In the genomic region with DNA sequence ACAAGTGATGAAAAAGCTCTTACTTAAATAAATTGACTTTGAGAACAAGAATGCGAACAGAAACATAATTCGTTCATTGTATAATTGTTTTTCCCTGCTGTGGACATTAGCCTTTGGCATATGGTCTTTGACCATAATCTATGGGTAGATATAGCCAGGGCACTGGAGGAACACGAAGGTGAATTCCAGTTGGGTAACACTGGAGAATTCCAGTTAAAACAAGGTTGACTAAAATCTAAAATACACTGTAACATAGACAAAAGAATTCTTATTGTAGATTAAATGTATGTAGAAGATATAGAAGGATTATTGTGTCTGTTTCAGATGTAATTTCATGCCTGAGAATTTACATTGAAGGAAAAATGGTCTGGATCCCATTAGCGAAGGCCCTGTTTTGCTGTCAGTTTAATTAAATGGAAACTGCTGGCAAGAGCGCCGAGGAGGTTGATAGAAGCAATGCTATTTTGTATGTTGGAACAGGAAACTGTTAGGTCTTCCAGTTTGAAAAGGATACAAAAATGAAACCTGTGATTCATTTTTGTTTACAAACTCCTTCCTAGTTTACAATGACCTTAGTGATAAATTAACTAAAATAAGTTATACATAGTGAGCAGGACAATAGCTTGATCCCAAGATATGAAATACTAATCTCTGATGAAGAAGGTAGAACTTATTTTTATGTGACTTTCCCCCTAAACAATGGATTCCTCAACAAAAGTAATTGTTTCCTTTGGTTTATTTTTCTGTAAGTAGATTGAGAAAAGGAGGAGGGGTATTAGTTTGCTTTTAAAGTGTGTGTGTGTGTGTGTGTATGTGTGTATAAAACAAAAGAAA, we compare ENCODE assay signal across 10 cellular contexts.
DNase-seq lines count a peak whose midpoint lies in the region; ATAC-seq, FAIRE-seq and TF ChIP-seq lines count a peak whose summit lies in the region.
"Had no signal": no experiment of that assay in that cellular context is flagged by ENCODE, and none has a peak within 500 bp of the region (broad histone marks: within the 10 kb centered on the region; RNA-seq: fewer than 3 reads in every experiment).

No MANE protein-coding gene starts in this region.

- TF ChIP-seq CTCF in endothelial cell of umbilical vein (IDR thresholded peaks at IDR 0.05; ENCODE audit: extremely low read depth in 1 of 2, insufficient read depth in 1 of 2, low read depth in 1 of 2, low read length in 2 of 2) (no peak), progenitor cell of endocrine pancreas (IDR thresholded peaks at IDR 0.05; ENCODE audit: unreplicated experiment) (no peak)

- H3K27ac Mint-ChIP-seq in progenitor cell of endocrine pancreas (peak overlapping the region; percentile 56), immature natural killer cell (peak overlapping the region in 1 of 6 donors; percentile 5)

- peak overlapping the region; percentile 36 for H3K4me2 ChIP-seq in endothelial cell of umbilical vein (ENCODE audit: insufficient read depth, low read length)

- no peak for TF ChIP-seq POLR2A in endothelial cell of umbilical vein (IDR thresholded peaks at IDR 0.05; ENCODE audit: low read depth, low read length)

- no TSS peak for BruUV-seq in endothelial cell of umbilical vein (replicated peaks; lab: Mats Ljungman, UMichigan)

- intact Hi-C loops in endothelial cell of umbilical vein (cut with micrococcal nuclease): no loop called here

- H4K20me1 ChIP-seq in endothelial cell of umbilical vein (replicated peaks; ENCODE audit: control insufficient read depth, extremely low read depth, insufficient read depth, low read length): no peaks in the 10 kb centered on the region

- DNase-seq in EH (ENCODE audit: low read depth): peak; percentile 55
- peak; percentile 55 for DNase-seq in RPMI7951 (ENCODE audit: low read depth)
- peak; percentile 73 for DNase-seq in endothelial cell of umbilical vein (ENCODE audit: low read depth, low spot score)
- no peak for DNase-seq in progenitor cell of endocrine pancreas (ENCODE audit: low spot score, unreplicated experiment)
- no peak for DNase-seq in KG1 (lab: John Stamatoyannopoulos, UW)
- no peak for DNase-seq in immature natural killer cell
- DNase-seq: activated effector memory CD4-positive, alpha-beta T cell treated with anti-CD3 and anti-CD28 coated beads, Interleukin-2, amount 50 U/mL, for 16 hours; SHP77 treated with DMSO at 0.1 percent for 48 hours had no signal

- H3K9me3 Mint-ChIP-seq in progenitor cell of endocrine pancreas (ENCODE audit: low read depth): no peaks in the 10 kb centered on the region
- no peaks in the 10 kb centered on the region for H3K9me3 Mint-ChIP-seq in immature natural killer cell

- H3K4me3 ChIP-seq in endothelial cell of umbilical vein (replicated peaks in 1 of 3; ENCODE audit: insufficient read depth in 1 of 3, low read depth in 1 of 3, low read length in 3 of 3): no peak overlapping the region

- CTCF ChIA-PET in endothelial cell of umbilical vein (lab: Charles Lee): interaction anchor here (1.7 kb wide), 1 partner anchor 21 kb away, joined by 4 read pairs; no protein-coding TSS in a partner anchor

- H3K79me2 ChIP-seq in endothelial cell of umbilical vein (ENCODE audit: control insufficient read depth, insufficient read depth, low read length): no peaks in the 10 kb centered on the region

- H3K9me1 ChIP-seq in endothelial cell of umbilical vein (replicated peaks; ENCODE audit: control insufficient read depth, extremely low read depth, insufficient read depth, low read length): no peaks in the 10 kb centered on the region

- FAIRE-seq in endothelial cell of umbilical vein (lab: Jason Lieb, UNC): no peak

- POLR2A ChIA-PET in endothelial cell of umbilical vein (lab: Charles Lee): no interaction called here

- H3K36me3 ChIP-seq in endothelial cell of umbilical vein (ENCODE audit: control insufficient read depth in 2 of 2, extremely low read depth in 1 of 2, insufficient read depth in 2 of 2, low read length in 2 of 2): no peaks in the 10 kb centered on the region

- no peaks in the 10 kb centered on the region for H3K9me3 ChIP-seq in endothelial cell of umbilical vein (replicated peaks; ENCODE audit: control insufficient read depth, insufficient read depth, low read length)

- no peak overlapping the region for H2AFZ ChIP-seq in endothelial cell of umbilical vein (ENCODE audit: low read depth, low read length)

- no peak overlapping the region for H3K27ac ChIP-seq in endothelial cell of umbilical vein (ENCODE audit: insufficient read depth, low read depth, low read length)

- no peak overlapping the region for H3K4me3 Mint-ChIP-seq in progenitor cell of endocrine pancreas (ENCODE audit: low read depth)
- no peak overlapping the region for H3K4me3 Mint-ChIP-seq in immature natural killer cell

- H3K36me3 Mint-ChIP-seq in progenitor cell of endocrine pancreas (ENCODE audit: insufficient read depth) (peaks cover 4% of the 10 kb centered on the region), immature natural killer cell (peaks cover 0 to 24% (median 9%) of the 10 kb centered on the region in 3 donors)

- H3K27me3 Mint-ChIP-seq in progenitor cell of endocrine pancreas: no peaks in the 10 kb centered on the region
- H3K27me3 Mint-ChIP-seq in immature natural killer cell (ENCODE audit: low read depth in 3 of 3): no peaks in the 10 kb centered on the region

- ATAC-seq in HG03175 (IDR thresholded peaks at IDR 0.05; ENCODE audit: unreplicated experiment) (no peak), GM18861 (IDR thresholded peaks at IDR 0.05; ENCODE audit: unreplicated experiment) (no peak)

- H3K4me1 Mint-ChIP-seq in progenitor cell of endocrine pancreas (ENCODE audit: low read depth) (peaks cover 66% of the 10 kb centered on the region), immature natural killer cell (peaks cover 12 to 36% of the 10 kb centered on the region in 2 donors)

- H3K27me3 ChIP-seq in endothelial cell of umbilical vein (ENCODE audit: control insufficient read depth in 2 of 2, insufficient read depth in 2 of 2, low read length in 2 of 2): no peaks in the 10 kb centered on the region

- no peak overlapping the region for H3K9ac ChIP-seq in endothelial cell of umbilical vein (replicated peaks; ENCODE audit: extremely low read depth, insufficient read depth, low read length)

- dilution Hi-C loops in endothelial cell of umbilical vein (cut with MboI; ENCODE audit: extremely low pct_ligation_motif_present, low sequenced_read_pairs): no loop called here

- H3K4me1 ChIP-seq in endothelial cell of umbilical vein (ENCODE audit: control insufficient read depth, extremely low read depth, insufficient read depth, low read length): peaks cover 25% of the 10 kb centered on the region

TF ChIP-seq in endothelial cell of umbilical vein, 7 proteins besides CTCF, POLR2A, EP300 and RAD21:
- no peak for TF ChIP-seq MYC (IDR thresholded peaks at IDR 0.05; ENCODE audit: low read depth, low read length)
- TF ChIP-seq EZH2 (IDR thresholded peaks at IDR 0.05; ENCODE audit: borderline replicate concordance, low read depth, low read length, severe bottlenecking): no peak
- TF ChIP-seq FOS (IDR thresholded peaks at IDR 0.05; ENCODE audit: borderline replicate concordance, insufficient read depth, low read length): no peak
- TF ChIP-seq POLR2AphosphoS5 (IDR thresholded peaks at IDR 0.05; ENCODE audit: insufficient read depth, low read depth, low read length): no peak
- TF ChIP-seq, protein P1, sequence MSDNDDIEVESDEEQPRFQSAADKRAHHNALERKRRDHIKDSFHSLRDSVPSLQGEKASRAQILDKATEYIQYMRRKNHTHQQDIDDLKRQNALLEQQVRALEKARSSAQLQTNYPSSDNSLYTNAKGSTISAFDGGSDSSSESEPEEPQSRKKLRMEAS (IDR thresholded peaks at IDR 0.05; ENCODE audit: insufficient read depth, insufficient read length): no peak
- no peak for TF ChIP-seq JUN (IDR thresholded peaks at IDR 0.05; ENCODE audit: borderline replicate concordance, insufficient read depth, insufficient read length, low read depth)
- no peak for TF ChIP-seq GATA2 (IDR thresholded peaks at IDR 0.05; ENCODE audit: insufficient read depth, insufficient read length, low read depth, low read length)

Comparison
In these comparisons a context has a peak if more than half of its experiments do, and no peak if none do; other contexts are left out.
1. DNase-seq: peak in EH (single experiment), RPMI7951 (single experiment) and endothelial cell of umbilical vein (single experiment); none in progenitor cell of endocrine pancreas (single experiment), KG1 (single experiment) and immature natural killer cell (0 of 3).